In genomic region chr13:67094952-67095351, GRCh38 we compare ENCODE assay signal across 2 cellular contexts.
TF ChIP-seq lines count a peak whose summit lies in the region.

No MANE protein-coding gene starts in this region.

TF ChIP-seq in Ishikawa, 13 proteins besides CTCF, POLR2A, EP300 and RAD21 (continued from another document):
- peak; percentile 85 for TF ChIP-seq TCF12 (IDR thresholded peaks at IDR 0.05; ENCODE audit: low read depth)
- TF ChIP-seq NFIC (IDR thresholded peaks at IDR 0.05), result peak; percentile 35; the same call in 1 of the 2 replicates

TF ChIP-seq in HepG2, 621 proteins besides CTCF, POLR2A, EP300 and RAD21 (continued from another document):
- TF ChIP-seq ZNF513 (CRISPR knock-in tag; conservative IDR thresholded peaks at IDR 0.05) (no peak), TAF1 (CRISPR knock-in tag; IDR thresholded peaks at IDR 0.05) (no peak), MEF2D (CRISPR knock-in tag; IDR thresholded peaks at IDR 0.05) (no peak), RFX3 (CRISPR knock-in tag; IDR thresholded peaks at IDR 0.05) (no peak), KMT2B (CRISPR knock-in tag; IDR thresholded peaks at IDR 0.05) (no peak), KDM1A (CRISPR knock-in tag; IDR thresholded peaks at IDR 0.05) (no peak), ZNF569 (CRISPR knock-in tag; IDR thresholded peaks at IDR 0.05; ENCODE audit: borderline replicate concordance) (no peak), ZNF639 (CRISPR knock-in tag; conservative IDR thresholded peaks at IDR 0.05) (no peak), ZNF609 (CRISPR knock-in tag; IDR thresholded peaks at IDR 0.05; ENCODE audit: borderline replicate concordance) (no peak), NR2F2 (IDR thresholded peaks at IDR 0.05; ENCODE audit: borderline replicate concordance, low read depth) (no peak), ZSCAN9 (CRISPR knock-in tag; IDR thresholded peaks at IDR 0.05; ENCODE audit: borderline replicate concordance) (no peak)
